10 cellular contexts compared by ENCODE assay signal in the genomic region with DNA sequence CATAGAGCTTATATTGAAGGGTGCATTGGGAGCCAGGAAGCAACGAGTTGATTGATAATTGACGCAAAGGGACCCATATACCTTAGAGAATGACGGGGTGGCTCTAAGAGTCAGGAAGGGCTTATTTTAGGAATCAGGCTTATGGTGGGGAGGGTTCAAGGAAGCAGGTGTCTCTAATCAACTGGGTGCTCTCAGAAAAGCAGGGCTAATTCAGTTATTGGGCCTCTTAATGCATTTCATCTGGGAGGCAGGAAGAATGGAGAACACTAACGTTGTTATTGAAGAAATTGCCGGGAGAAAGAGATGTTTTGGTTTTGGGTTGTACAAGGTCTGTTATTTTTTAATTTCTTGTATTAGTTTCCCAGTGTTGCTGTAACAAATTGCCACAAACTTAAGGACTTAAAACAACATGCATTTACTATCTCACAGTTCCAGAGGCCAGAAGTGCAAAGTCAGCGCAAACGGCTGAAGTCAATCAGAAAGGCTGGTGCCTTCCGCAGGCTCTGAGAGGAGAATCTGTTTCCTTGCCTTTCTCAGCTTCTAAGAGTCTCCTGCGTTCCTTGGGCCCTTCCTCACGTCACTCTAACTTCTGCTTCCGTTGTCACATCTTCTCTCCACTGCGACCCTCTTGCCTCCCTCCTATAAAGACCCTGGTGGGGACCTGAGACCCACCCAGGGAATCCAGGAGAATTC.
DNase-seq lines count a peak whose midpoint lies in the region; ATAC-seq, FAIRE-seq and TF ChIP-seq lines count a peak whose summit lies in the region.
"Had no signal": no experiment of that assay in that cellular context is flagged by ENCODE, and none has a peak within 500 bp of the region (broad histone marks: within the 10 kb centered on the region; RNA-seq: fewer than 3 reads in every experiment).

No MANE protein-coding gene starts in this region.

- peaks cover 6% of the 10 kb centered on the region for H3K4me1 Mint-ChIP-seq in CD8-positive, alpha-beta T cell (ENCODE audit: low read depth)

- H3K36me3 ChIP-seq in CD8-positive, alpha-beta T cell (ENCODE audit: insufficient read depth, low read length) = no peaks in the 10 kb centered on the region
- no peaks in the 10 kb centered on the region for H3K36me3 ChIP-seq in K562 (ENCODE audit: control insufficient read depth, insufficient read depth, low read length)
- no peaks in the 10 kb centered on the region for H3K36me3 ChIP-seq in neural cell (ENCODE audit: insufficient read depth, low read length)
- no peaks in the 10 kb centered on the region for H3K36me3 ChIP-seq in aorta (ENCODE audit: control insufficient read depth in 1 of 2, insufficient read depth in 2 of 2, low read length in 1 of 2)

- 5% methylated on average over 12 of the region's 12 CpGs for WGBS in K562 (ENCODE audit: insufficient coverage, low coverage, missing lambda C conversion rate)
- 49 to 50% methylated on average over 12 of the region's 12 CpGs for WGBS in aorta, 2 donors

- no peaks in the 10 kb centered on the region for H3K9me3 Mint-ChIP-seq in CD8-positive, alpha-beta T cell
- H3K9me3 Mint-ChIP-seq: T-helper 1 cell treated with Interleukin-12 subunit alpha and Interleukin-12 subunit beta and Interleukin-4 antibody, amounts not matched to agents 30 μg/mL and 1 μg/mL, for 36 hours had no signal

- TF ChIP-seq RAD21 in K562 (CRISPR knock-in tag; conservative IDR thresholded peaks at IDR 0.05 in 1 of 2, IDR thresholded peaks at IDR 0.05 in 1 of 2) (no peak), neural cell (conservative IDR thresholded peaks at IDR 0.05) (no peak)

- no peak overlapping the region for H3K27ac Mint-ChIP-seq in CD8-positive, alpha-beta T cell
- H3K27ac Mint-ChIP-seq: CD4-positive, CD25-positive, alpha-beta regulatory T cell; T-helper 1 cell treated with Interleukin-12 subunit alpha and Interleukin-12 subunit beta and Interleukin-4 antibody, amounts not matched to agents 30 μg/mL and 1 μg/mL, for 36 hours had no signal

- intact Hi-C loops in CD8-positive, alpha-beta T cell (cut with DNase I, micrococcal nuclease) = no loop called here
- intact Hi-C loops in K562 (cut with micrococcal nuclease) (loop anchor here (2.0 to 5.0 kb wide), 2 partner anchors 265 to 1015 kb away; no protein-coding TSS in a partner anchor), aorta (cut with DNase I) (no loop called here)

- H3K9me2 ChIP-seq in neural cell (ENCODE audit: insufficient read depth, low read length) = no peaks in the 10 kb centered on the region

- H3K9ac ChIP-seq in K562 (ENCODE audit: insufficient read depth in 1 of 2, low read depth in 2 of 2, low read length in 2 of 2) = no peak overlapping the region
- H3K9ac ChIP-seq in neural cell (ENCODE audit: low read length) = peak overlapping the region; percentile 18

- DNase-seq in CD8-positive, alpha-beta T cell = no peak
- DNase-seq in K562 (ENCODE audit: extremely low read depth in 1 of 4, low spot score in 3 of 4) (no peak), aorta (no peak), RWPE1 (ENCODE audit: low spot score) (no peak), midbrain (lab: John Stamatoyannopoulos, UW) (no peak), GOT3 (lab: John Stamatoyannopoulos, UW) (no peak)

- no peaks in the 10 kb centered on the region for H3K36me3 Mint-ChIP-seq in CD8-positive, alpha-beta T cell
- H3K36me3 Mint-ChIP-seq: CD4-positive, CD25-positive, alpha-beta regulatory T cell had no signal

- H3K9me1 ChIP-seq in K562 (ENCODE audit: control insufficient read depth, insufficient read depth, low read length) = no peaks in the 10 kb centered on the region

- H3K27me3 ChIP-seq in CD8-positive, alpha-beta T cell (ENCODE audit: insufficient read depth, low read length) = no peaks in the 10 kb centered on the region
- H3K27me3 ChIP-seq in K562 (ENCODE audit: control insufficient read depth in 2 of 2, insufficient read depth in 2 of 2, low read length in 2 of 2) (peaks cover 2 to 14% of the 10 kb centered on the region in 2 experiments; a peak in 3 of 5 replicates), neural cell (ENCODE audit: insufficient read depth, low read depth, low read length) (no peaks in the 10 kb centered on the region), aorta (ENCODE audit: control insufficient read depth in 1 of 2, insufficient read depth in 2 of 2, low read length in 1 of 2) (no peaks in the 10 kb centered on the region)

- H3K4me2 ChIP-seq in K562 (ENCODE audit: insufficient read depth, low read length) (no peak overlapping the region; the same call in 1 of the 2 replicates), neural cell (ENCODE audit: low read length) (no peak overlapping the region)

- H3K4me3 ChIP-seq in CD8-positive, alpha-beta T cell (ENCODE audit: low read depth, low read length) = no peak overlapping the region
- H3K4me3 ChIP-seq in K562 = no peak overlapping the region
- no peak overlapping the region for H3K4me3 ChIP-seq in neural cell (ENCODE audit: low read length)
- H3K4me3 ChIP-seq in aorta (ENCODE audit: low read length in 2 of 2) = no peak overlapping the region

- no peak overlapping the region for H3K27ac ChIP-seq in CD8-positive, alpha-beta T cell (ENCODE audit: low read depth, low read length)
- no peak overlapping the region for H3K27ac ChIP-seq in K562 (ENCODE audit: extremely low read depth, low read depth, low read length)
- H3K27ac ChIP-seq in neural cell (ENCODE audit: low read length) = peak overlapping the region; percentile 28
- H3K27ac ChIP-seq in aorta (ENCODE audit: low read depth in 1 of 2, low read length in 2 of 2) = no peak overlapping the region
- no peak overlapping the region for H3K27ac ChIP-seq in RWPE1

- TF ChIP-seq EP300 in K562 (IDR thresholded peaks at IDR 0.05; ENCODE audit: low read length) (no peak), neural cell (conservative IDR thresholded peaks at IDR 0.05; ENCODE audit: poor library complexity, severe bottlenecking) (no peak)

- H3K9me3 ChIP-seq in CD8-positive, alpha-beta T cell (ENCODE audit: low read length) = no peaks in the 10 kb centered on the region
- no peaks in the 10 kb centered on the region for H3K9me3 ChIP-seq in K562 (replicated peaks; ENCODE audit: control insufficient read depth, insufficient read depth, low read depth, low read length)
- H3K9me3 ChIP-seq in neural cell (ENCODE audit: low read length) = no peaks in the 10 kb centered on the region
- no peaks in the 10 kb centered on the region for H3K9me3 ChIP-seq in aorta (ENCODE audit: control insufficient read depth, low read length)

- no peaks in the 10 kb centered on the region for H3F3A ChIP-seq in neural cell (ENCODE audit: insufficient read depth, low read length, poor library complexity, severe bottlenecking)

- H3K4me3 Mint-ChIP-seq in CD8-positive, alpha-beta T cell = peak overlapping the region; percentile 6
- H3K4me3 Mint-ChIP-seq: T-helper 1 cell treated with Interleukin-12 subunit alpha and Interleukin-12 subunit beta and Interleukin-4 antibody, amounts not matched to agents 30 μg/mL and 1 μg/mL, for 36 hours had no signal

- CTCF ChIA-PET in CD8-positive, alpha-beta T cell (lab: Charles Lee) = interaction anchor here (0.6 to 2.7 kb wide), 4 partner anchors 9 to 1015 kb away, joined by 3 to 6 read pairs (median 3); no protein-coding TSS in a partner anchor
- CTCF ChIA-PET in K562 (lab: Yijun Ruan, JAX; ENCODE audit: low intra/inter-chr PET ratio) (no interaction called here), RWPE1 (lab: Yijun Ruan, JAX) (interaction anchor here (0.6 to 0.7 kb wide), 2 partner anchors 42 to 648 kb away, joined by 3 to 4 read pairs; no protein-coding TSS in a partner anchor)

- FAIRE-seq in K562 (lab: Jason Lieb, UNC) = no peak

- H2AFZ ChIP-seq in K562 (ENCODE audit: low read depth, low read length) (no peak overlapping the region), neural cell (ENCODE audit: low read depth, low read length) (no peak overlapping the region)

- POLR2A ChIA-PET in CD8-positive, alpha-beta T cell (lab: Charles Lee) = no interaction called here
- POLR2A ChIA-PET in K562 (lab: Yijun Ruan, JAX) (interaction anchor here (0.6 to 0.9 kb wide), 2 partner anchors 17 to 721 kb away, joined by 3 read pairs; no protein-coding TSS in a partner anchor), RWPE1 (lab: Yijun Ruan, JAX; ENCODE audit: low non-redundant PET) (no interaction called here)

- peaks cover 7% of the 10 kb centered on the region for H3K4me1 ChIP-seq in CD8-positive, alpha-beta T cell (ENCODE audit: insufficient read depth, low read length)
- H3K4me1 ChIP-seq in K562 (replicated peaks in 1 of 2; ENCODE audit: control insufficient read depth in 2 of 2, insufficient read depth in 2 of 2, low read length in 2 of 2) (no peaks in the 10 kb centered on the region; a peak in 1 of 5 replicates), aorta (ENCODE audit: control insufficient read depth in 1 of 2, insufficient read depth in 2 of 2, low read length in 2 of 2) (no peaks in the 10 kb centered on the region)

- H3K79me2 ChIP-seq in K562 (ENCODE audit: control insufficient read depth, insufficient read depth, low read length) (no peaks in the 10 kb centered on the region), neural cell (replicated peaks; ENCODE audit: insufficient read depth, low read length) (no peaks in the 10 kb centered on the region)

- TF ChIP-seq CTCF in CD8-positive, alpha-beta T cell (IDR thresholded peaks at IDR 0.05) = no peak
- TF ChIP-seq CTCF in K562 (IDR thresholded peaks at IDR 0.05 in 2 of 3, conservative IDR thresholded peaks at IDR 0.05 in 1 of 3; ENCODE audit: insufficient read depth in 2 of 3, low read depth in 1 of 3, low read length in 3 of 3) (no peak), neural cell (IDR thresholded peaks at IDR 0.05; ENCODE audit: poor library complexity, severe bottlenecking) (no peak), RWPE1 (conservative IDR thresholded peaks at IDR 0.05; ENCODE audit: low read depth) (no peak)

- in situ Hi-C loops in K562 (cut with MboI) = loop anchor here (10.0 kb wide), 1 partner anchor 703 kb away; no protein-coding TSS in a partner anchor

- H4K20me1 ChIP-seq in K562 (replicated peaks; ENCODE audit: control insufficient read depth, insufficient read depth, low read length) (no peaks in the 10 kb centered on the region), neural cell (ENCODE audit: insufficient read depth) (no peaks in the 10 kb centered on the region)

- peaks cover 17% of the 10 kb centered on the region for H3K27me3 Mint-ChIP-seq in CD8-positive, alpha-beta T cell (ENCODE audit: low read depth)

- ATAC-seq in CD8-positive, alpha-beta T cell = no peak
- ATAC-seq in HG03354 (IDR thresholded peaks at IDR 0.05; ENCODE audit: poor library complexity, severe bottlenecking, unreplicated experiment) = peak; percentile 11
- peak; percentile 15; the same call in 2 of the 3 replicates for ATAC-seq in K562
- no peak for ATAC-seq in aorta (ENCODE audit: low FRiP score)

- BruUV-seq in K562 (replicated peaks; lab: Mats Ljungman, UMichigan) = no TSS peak

- no peak for TF ChIP-seq POLR2A in K562 (conservative IDR thresholded peaks at IDR 0.05)

TF ChIP-seq in neural cell, 6 proteins besides CTCF, POLR2A, EP300 and RAD21 (continues in another document):
- no peak for TF ChIP-seq POLR2AphosphoS5 (IDR thresholded peaks at IDR 0.05)
- no peak for TF ChIP-seq MXI1 (conservative IDR thresholded peaks at IDR 0.05; ENCODE audit: poor library complexity, severe bottlenecking)

Comparison
In these comparisons a context has a peak if more than half of its experiments do, and no peak if none do; other contexts are left out.
1. ATAC-seq: peak in HG03354 (single experiment) and K562 (single experiment); none in CD8-positive, alpha-beta T cell (single experiment) and aorta (single experiment).